ENCODE assay signal across 10 cellular contexts in the genomic region with DNA sequence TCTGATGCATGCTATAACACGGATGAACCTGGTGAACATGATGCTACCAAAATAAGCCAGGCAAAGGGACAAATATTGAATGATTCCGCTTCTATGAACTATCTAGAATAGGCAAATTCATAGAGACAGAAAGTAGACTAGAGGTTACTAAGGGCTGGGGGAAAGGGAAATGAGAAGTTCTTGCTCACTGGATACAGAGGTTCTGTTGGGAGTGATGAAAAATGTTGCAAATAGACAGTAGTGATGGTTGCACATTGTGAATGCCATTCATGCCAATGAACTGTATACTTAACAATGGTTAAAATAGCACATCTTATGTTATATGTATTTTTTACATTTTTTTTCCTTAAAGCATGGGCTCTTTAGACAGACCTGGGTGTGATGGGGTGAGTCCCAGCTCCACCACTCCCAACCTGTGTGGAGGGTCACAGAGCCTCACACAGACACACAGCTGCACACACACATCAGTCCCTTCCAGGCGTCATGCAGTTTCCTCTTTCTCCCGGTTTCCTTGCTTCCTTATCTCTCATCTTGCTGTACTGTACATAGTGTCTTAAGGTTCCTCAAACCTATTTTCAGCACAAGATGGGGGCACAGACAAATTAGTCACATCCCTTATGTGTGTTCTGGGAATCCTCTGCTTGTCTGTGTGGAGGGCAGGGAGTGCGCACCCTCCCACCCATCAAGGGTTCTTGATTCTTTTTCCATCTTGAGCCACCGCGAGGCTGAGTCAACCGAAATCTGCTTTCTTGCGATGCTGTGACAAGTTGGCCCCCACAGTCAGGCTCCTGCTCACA.
A peak's percentile ranks its signal among the peaks of the same experiment; 100 is the strongest.
DNase-seq lines count a peak whose midpoint lies in the region; ATAC-seq and TF ChIP-seq lines count a peak whose summit lies in the region.
"Had no signal": no experiment of that assay in that cellular context is flagged by ENCODE, and none has a peak within 500 bp of the region (broad histone marks: within the 10 kb centered on the region; RNA-seq: fewer than 3 reads in every experiment).

No MANE protein-coding gene starts in this region.

- no peaks in the 10 kb centered on the region for H3K27me3 Mint-ChIP-seq in CD8-positive, alpha-beta T cell (ENCODE audit: low read depth)

- ATAC-seq in left lobe of liver: peak; percentile 31
- ATAC-seq in CD8-positive, alpha-beta T cell: no peak

- no peaks in the 10 kb centered on the region for H3K4me1 ChIP-seq in vagina
- H3K4me1 ChIP-seq in CD8-positive, alpha-beta T cell (ENCODE audit: insufficient read depth, low read length): no peaks in the 10 kb centered on the region

- POLR2A ChIA-PET in CD8-positive, alpha-beta T cell (lab: Charles Lee): no interaction called here

- TF ChIP-seq POLR2A in vagina (IDR thresholded peaks at IDR 0.05): no peak

- no peaks in the 10 kb centered on the region for H3K4me1 Mint-ChIP-seq in CD8-positive, alpha-beta T cell (ENCODE audit: low read depth)

- H3K36me3 ChIP-seq in vagina: no peaks in the 10 kb centered on the region
- no peaks in the 10 kb centered on the region for H3K36me3 ChIP-seq in CD8-positive, alpha-beta T cell (ENCODE audit: insufficient read depth, low read length)
- H3K36me3 ChIP-seq in MG63: no peaks in the 10 kb centered on the region

- H3K27me3 ChIP-seq in vagina (no peaks in the 10 kb centered on the region), MG63 (no peaks in the 10 kb centered on the region)
- no peaks in the 10 kb centered on the region for H3K27me3 ChIP-seq in CD8-positive, alpha-beta T cell (ENCODE audit: insufficient read depth, low read length)

- H3K4me3 ChIP-seq in vagina (no peak overlapping the region), MG63 (no peak overlapping the region)
- H3K4me3 ChIP-seq in CD8-positive, alpha-beta T cell (ENCODE audit: low read depth, low read length): no peak overlapping the region
- H3K4me3 ChIP-seq: SK-N-MC had no signal

- DNase-seq in activated CD4-positive, alpha-beta T cell treated with anti-CD3 and anti-CD28 coated beads for 24 hours (ENCODE audit: low read depth in 2 of 2): peak; percentile 33 to 58
- DNase-seq in activated CD4-positive, alpha-beta T cell treated with anti-CD3 and anti-CD28 coated beads, Interleukin-2, amount 50 U/mL, for 1 hour: no peak
- peak in 2 of 3 experiments; percentile 20 to 43 for DNase-seq in activated CD8-positive, alpha-beta memory T cell treated with anti-CD3 and anti-CD28 coated beads for 48 hours (ENCODE audit: low read depth in 2 of 3, low spot score in 2 of 3)
- DNase-seq in left lobe of liver (ENCODE audit: low spot score) (no peak), vagina (ENCODE audit: extremely low spot score in 2 of 2) (no peak), MG63 (no peak)
- DNase-seq in stimulated activated CD8-positive, alpha-beta memory T cell treated with anti-CD3 and anti-CD28 coated beads, Interleukin-2, amount 100 ng/mL, for 48 hours (ENCODE audit: low read depth in 2 of 2): peak; percentile 43 to 51
- no peak for DNase-seq in CD8-positive, alpha-beta T cell

- no peaks in the 10 kb centered on the region for H3K9me3 ChIP-seq in vagina
- no peaks in the 10 kb centered on the region for H3K9me3 ChIP-seq in CD8-positive, alpha-beta T cell (ENCODE audit: low read length)
- H3K9me3 ChIP-seq in MG63: no peaks in the 10 kb centered on the region

- CTCF ChIA-PET in CD8-positive, alpha-beta T cell (lab: Charles Lee): no interaction called here

- no peaks in the 10 kb centered on the region for H3K9me3 Mint-ChIP-seq in CD8-positive, alpha-beta T cell
- H3K9me3 Mint-ChIP-seq: type B pancreatic cell had no signal

- H3K27ac ChIP-seq in vagina: no peak overlapping the region
- no peak overlapping the region for H3K27ac ChIP-seq in CD8-positive, alpha-beta T cell (ENCODE audit: low read depth, low read length)
- H3K27ac ChIP-seq: SK-N-MC had no signal

- H3K27ac Mint-ChIP-seq in CD8-positive, alpha-beta T cell: no peak overlapping the region
- H3K27ac Mint-ChIP-seq: type B pancreatic cell had no signal

- no peak for TF ChIP-seq CTCF in vagina (IDR thresholded peaks at IDR 0.05)
- no peak for TF ChIP-seq CTCF in CD8-positive, alpha-beta T cell (IDR thresholded peaks at IDR 0.05)

- peaks cover 12% of the 10 kb centered on the region for H3K36me3 Mint-ChIP-seq in CD8-positive, alpha-beta T cell
- H3K36me3 Mint-ChIP-seq: type B pancreatic cell had no signal

- no peak overlapping the region for H3K4me3 Mint-ChIP-seq in CD8-positive, alpha-beta T cell
- H3K4me3 Mint-ChIP-seq: type B pancreatic cell had no signal

- intact Hi-C loops in vagina (cut with DNase I): loop anchor here (10.0 kb wide), 1 partner anchor 496 kb away; no protein-coding TSS in a partner anchor
- intact Hi-C loops in CD8-positive, alpha-beta T cell (cut with DNase I, micrococcal nuclease): no loop called here

Comparison
In these comparisons a context has a peak if more than half of its experiments do, and no peak if none do; other contexts are left out.
1. DNase-seq: peak in activated CD4-positive, alpha-beta T cell treated with anti-CD3 and anti-CD28 coated beads for 24 hours (2 of 2), activated CD8-positive, alpha-beta memory T cell treated with anti-CD3 and anti-CD28 coated beads for 48 hours (2 of 3) and stimulated activated CD8-positive, alpha-beta memory T cell treated with anti-CD3 and anti-CD28 coated beads, Interleukin-2, amount 100 ng/mL, for 48 hours (2 of 2); none in activated CD4-positive, alpha-beta T cell treated with anti-CD3 and anti-CD28 coated beads, Interleukin-2, amount 50 U/mL, for 1 hour (single experiment), left lobe of liver (single experiment), vagina (0 of 2), CD8-positive, alpha-beta T cell (0 of 7) and MG63 (single experiment).